11 cellular contexts compared by ENCODE assay signal in genomic region chr4:166972071-166972470, GRCh38.
DNase-seq lines count a peak whose midpoint lies in the region; ATAC-seq lines count a peak whose summit lies in the region.
"Had no signal": no experiment of that assay in that cellular context is flagged by ENCODE, and none has a peak within 500 bp of the region (broad histone marks: within the 10 kb centered on the region; RNA-seq: fewer than 3 reads in every experiment).

No MANE protein-coding gene starts in this region.

- no peak overlapping the region for H4K8ac ChIP-seq in mesenchymal stem cell (ENCODE audit: low read length)

- no peaks in the 10 kb centered on the region for H3K4me1 Mint-ChIP-seq in stimulated activated naive CD8-positive, alpha-beta T cell treated with anti-CD3 and anti-CD28 coated beads, Interleukin-15, amount 100 ng/mL, for 72 hours
- H3K4me1 Mint-ChIP-seq: activated CD4-positive, alpha-beta memory T cell treated with anti-CD3 and anti-CD28 coated beads, Interleukin-2, amount 10 ng/mL, durations not matched to agents 7 days and 5 days had no signal

- WGBS in mesenchymal stem cell: 60% methylated on average over 2 of the region's 2 CpGs

- H3K27me3 Mint-ChIP-seq in stimulated activated naive CD8-positive, alpha-beta T cell treated with anti-CD3 and anti-CD28 coated beads, Interleukin-15, amount 100 ng/mL, for 72 hours: no peaks in the 10 kb centered on the region
- H3K27me3 Mint-ChIP-seq: activated CD4-positive, alpha-beta memory T cell treated with anti-CD3 and anti-CD28 coated beads, Interleukin-2, amount 10 ng/mL, durations not matched to agents 7 days and 5 days had no signal

- H3K18ac ChIP-seq in mesenchymal stem cell (ENCODE audit: low read depth in 1 of 2, low read length in 2 of 2): no peak overlapping the region

- no peak overlapping the region for H3K4me3 Mint-ChIP-seq in stimulated activated naive CD8-positive, alpha-beta T cell treated with anti-CD3 and anti-CD28 coated beads, Interleukin-15, amount 100 ng/mL, for 72 hours
- H3K4me3 Mint-ChIP-seq: activated CD4-positive, alpha-beta memory T cell treated with anti-CD3 and anti-CD28 coated beads, Interleukin-2, amount 10 ng/mL, durations not matched to agents 7 days and 5 days had no signal

- no peaks in the 10 kb centered on the region for H3K79me1 ChIP-seq in mesenchymal stem cell (replicated peaks; ENCODE audit: low read length, poor library complexity, severe bottlenecking)

- H3K9me3 Mint-ChIP-seq in stimulated activated naive CD8-positive, alpha-beta T cell treated with anti-CD3 and anti-CD28 coated beads, Interleukin-15, amount 100 ng/mL, for 72 hours: peaks cover 7 to 24% of the 10 kb centered on the region in 2 donors

- DNase-seq in amniotic epithelial cell (ENCODE audit: low read depth) (peak; percentile 72), mesenchymal stem cell (peak; percentile 45)
- DNase-seq in stimulated activated CD4-positive, alpha-beta T cell treated with anti-CD3 and anti-CD28 coated beads, Interleukin-4, amount 100 ng/mL, for 1 hour: no peak
- no peak for DNase-seq in stimulated activated naive CD8-positive, alpha-beta T cell treated with anti-CD3 and anti-CD28 coated beads, Interleukin-15, amount 100 ng/mL, for 72 hours
- no peak for DNase-seq in activated CD4-positive, alpha-beta T cell treated with anti-CD3 and anti-CD28 coated beads for 1 hour
- DNase-seq: activated CD4-positive, alpha-beta memory T cell treated with anti-CD3 and anti-CD28 coated beads, Interleukin-2, amount 10 ng/mL, durations not matched to agents 7 days and 5 days; adrenal gland; SIG-M5 had no signal

- H2AFZ ChIP-seq in mesenchymal stem cell (ENCODE audit: low read depth, low read length): no peak overlapping the region

- H3K4ac ChIP-seq in mesenchymal stem cell (ENCODE audit: low read depth in 1 of 2, low read length in 2 of 2): no peak overlapping the region

- no peaks in the 10 kb centered on the region for H3K27me3 ChIP-seq in mesenchymal stem cell (ENCODE audit: control insufficient read depth in 1 of 2, insufficient read depth in 1 of 2, low read length in 2 of 2)
- H3K27me3 ChIP-seq: adrenal gland had no signal

- no peaks in the 10 kb centered on the region for H3K36me3 ChIP-seq in mesenchymal stem cell (ENCODE audit: control insufficient read depth in 1 of 2, insufficient read depth in 2 of 2, low read depth in 1 of 2, low read length in 2 of 2)
- H3K36me3 ChIP-seq: adrenal gland had no signal

- H2BK15ac ChIP-seq in mesenchymal stem cell (ENCODE audit: low read depth, poor library complexity, severe bottlenecking): no peak overlapping the region

- ATAC-seq in GM18498 (IDR thresholded peaks at IDR 0.05; ENCODE audit: unreplicated experiment) (peak; percentile 65), HG03442 (IDR thresholded peaks at IDR 0.05; ENCODE audit: unreplicated experiment) (peak; percentile 72), GM19452 (IDR thresholded peaks at IDR 0.05; ENCODE audit: unreplicated experiment) (no peak)
- no peak for ATAC-seq in stimulated activated naive CD8-positive, alpha-beta T cell treated with anti-CD3 and anti-CD28 coated beads, Interleukin-15, amount 100 ng/mL, for 72 hours

- no peak overlapping the region for H2BK12ac ChIP-seq in mesenchymal stem cell (ENCODE audit: low read length in 2 of 2)

- no peak overlapping the region for H4K91ac ChIP-seq in mesenchymal stem cell (ENCODE audit: low read length)

- peaks cover 10% of the 10 kb centered on the region for H3K9me3 ChIP-seq in mesenchymal stem cell (ENCODE audit: control insufficient read depth, low read length)

- H3K14ac ChIP-seq in mesenchymal stem cell (ENCODE audit: low read length in 2 of 2): no peak overlapping the region

- H2BK5ac ChIP-seq in mesenchymal stem cell (ENCODE audit: low read depth, low read length, poor library complexity, severe bottlenecking): no peak overlapping the region

- no peak overlapping the region for H3K4me2 ChIP-seq in mesenchymal stem cell (ENCODE audit: low read length, poor library complexity, severe bottlenecking)

- no peak overlapping the region for H3K23ac ChIP-seq in mesenchymal stem cell (ENCODE audit: low read length in 2 of 2)

- no peak overlapping the region for H3K9ac ChIP-seq in mesenchymal stem cell (ENCODE audit: low read length)

- no peak overlapping the region for H2AK5ac ChIP-seq in mesenchymal stem cell (ENCODE audit: low read length, severe bottlenecking)

- no peaks in the 10 kb centered on the region for H3K4me1 ChIP-seq in mesenchymal stem cell (ENCODE audit: control insufficient read depth, insufficient read depth, low read depth, low read length)
- H3K4me1 ChIP-seq: adrenal gland had no signal

- no peak overlapping the region for H3K4me3 ChIP-seq in mesenchymal stem cell (ENCODE audit: insufficient read depth in 1 of 2, low read depth in 1 of 2, low read length in 2 of 2)
- H3K4me3 ChIP-seq: adrenal gland had no signal

- no peak overlapping the region for H3K27ac ChIP-seq in mesenchymal stem cell (ENCODE audit: low read length, poor library complexity, severe bottlenecking)
- H3K27ac ChIP-seq: adrenal gland had no signal

- H2BK120ac ChIP-seq in mesenchymal stem cell (ENCODE audit: low read depth, low read length): no peak overlapping the region

- no peak overlapping the region for H3K27ac Mint-ChIP-seq in stimulated activated naive CD8-positive, alpha-beta T cell treated with anti-CD3 and anti-CD28 coated beads, Interleukin-15, amount 100 ng/mL, for 72 hours
- H3K27ac Mint-ChIP-seq: activated CD4-positive, alpha-beta memory T cell treated with anti-CD3 and anti-CD28 coated beads, Interleukin-2, amount 10 ng/mL, durations not matched to agents 7 days and 5 days had no signal

Comparison
In these comparisons a context has a peak if more than half of its experiments do, and no peak if none do; other contexts are left out.
1. ATAC-seq: peak in GM18498 (single experiment) and HG03442 (single experiment); none in stimulated activated naive CD8-positive, alpha-beta T cell treated with anti-CD3 and anti-CD28 coated beads, Interleukin-15, amount 100 ng/mL, for 72 hours (single experiment) and GM19452 (single experiment).
2. DNase-seq: peak in amniotic epithelial cell (single experiment) and mesenchymal stem cell (single experiment); none in stimulated activated CD4-positive, alpha-beta T cell treated with anti-CD3 and anti-CD28 coated beads, Interleukin-4, amount 100 ng/mL, for 1 hour (single experiment), stimulated activated naive CD8-positive, alpha-beta T cell treated with anti-CD3 and anti-CD28 coated beads, Interleukin-15, amount 100 ng/mL, for 72 hours (0 of 2) and activated CD4-positive, alpha-beta T cell treated with anti-CD3 and anti-CD28 coated beads for 1 hour (single experiment).